7 cellular contexts compared by ENCODE assay signal in genomic region chr6:161694995-161695394, GRCh38.
DNase-seq lines count a peak whose midpoint lies in the region; ATAC-seq and TF ChIP-seq lines count a peak whose summit lies in the region.

No MANE protein-coding gene starts in this region.

- dilution Hi-C loops in mammary epithelial cell (cut with HindIII; ENCODE audit: low sequenced_read_pairs), result no loop called here

- peak; percentile 48 for TF ChIP-seq CTCF in GM12872 (IDR thresholded peaks at IDR 0.05; ENCODE audit: insufficient read depth, low read depth, low read length)
- TF ChIP-seq CTCF in mammary epithelial cell (conservative IDR thresholded peaks at IDR 0.05 in 1 of 2, IDR thresholded peaks at IDR 0.05 in 1 of 2; ENCODE audit: extremely low read depth in 1 of 2, insufficient read depth in 1 of 2, low read depth in 1 of 2, low read length in 2 of 2), result peak; percentile 31 to 58
- peak; percentile 29 for TF ChIP-seq CTCF in progenitor cell of endocrine pancreas (IDR thresholded peaks at IDR 0.05; ENCODE audit: unreplicated experiment)

- no peaks in the 10 kb centered on the region for H3K27me3 ChIP-seq in mammary epithelial cell (ENCODE audit: insufficient read depth, low read length)

- peak; percentile 8 for DNase-seq in KBM-7
- DNase-seq in mammary epithelial cell, result no peak
- DNase-seq in progenitor cell of endocrine pancreas (ENCODE audit: low spot score, unreplicated experiment), result no peak
- no peak for DNase-seq in NCI-H187 (lab: John Stamatoyannopoulos, UW)

- ATAC-seq in HG02678 (IDR thresholded peaks at IDR 0.05; ENCODE audit: unreplicated experiment), result no peak
- no peak for ATAC-seq in GM21390 (IDR thresholded peaks at IDR 0.05; ENCODE audit: unreplicated experiment)

- H3K4me1 ChIP-seq in mammary epithelial cell (ENCODE audit: insufficient read depth, low read length), result no peaks in the 10 kb centered on the region

- H3K36me3 Mint-ChIP-seq in progenitor cell of endocrine pancreas (ENCODE audit: insufficient read depth), result no peaks in the 10 kb centered on the region

- CTCF ChIA-PET in mammary epithelial cell (lab: Charles Lee; ENCODE audit: low non-redundant PET), result interaction anchor here (1.0 kb wide), 1 partner anchor 137 kb away, joined by 6 read pairs; no protein-coding TSS in a partner anchor

- H3K4me1 Mint-ChIP-seq in progenitor cell of endocrine pancreas (ENCODE audit: low read depth), result no peaks in the 10 kb centered on the region

- intact Hi-C loops in mammary epithelial cell (cut with micrococcal nuclease), result loop anchor here (1.0 to 10.0 kb wide), 4 partner anchors 80 to 301 kb away; no protein-coding TSS in a partner anchor

- no peak overlapping the region for H3K4me3 ChIP-seq in mammary epithelial cell (replicated peaks in 1 of 3; ENCODE audit: insufficient read depth in 1 of 3, low read depth in 2 of 3, low read length in 3 of 3)

- no peaks in the 10 kb centered on the region for H3K36me3 ChIP-seq in mammary epithelial cell (ENCODE audit: insufficient read depth, low read length)

- no peaks in the 10 kb centered on the region for H4K20me1 ChIP-seq in mammary epithelial cell (ENCODE audit: insufficient read depth, low read length)

- no peak overlapping the region for H3K27ac Mint-ChIP-seq in progenitor cell of endocrine pancreas

- H3K4me2 ChIP-seq in mammary epithelial cell (ENCODE audit: insufficient read depth, low read depth, low read length), result no peak overlapping the region

- no peak overlapping the region for H3K4me3 Mint-ChIP-seq in progenitor cell of endocrine pancreas (ENCODE audit: low read depth)

- H3K27me3 Mint-ChIP-seq in progenitor cell of endocrine pancreas, result no peaks in the 10 kb centered on the region

- no peak overlapping the region for H3K27ac ChIP-seq in mammary epithelial cell (ENCODE audit: insufficient read depth, low read depth, low read length)

- no peaks in the 10 kb centered on the region for H3K9me3 ChIP-seq in mammary epithelial cell (replicated peaks; ENCODE audit: insufficient read depth, low read length)

- BruUV-seq in mammary epithelial cell (replicated peaks; lab: Mats Ljungman, UMichigan), result no TSS peak

- peaks cover 4% of the 10 kb centered on the region for H3K9me3 Mint-ChIP-seq in progenitor cell of endocrine pancreas (ENCODE audit: low read depth)

- H2AFZ ChIP-seq in mammary epithelial cell (ENCODE audit: low read depth, low read length), result no peak overlapping the region

- 57% methylated on average over 3 of the region's 3 CpGs for WGBS in mammary epithelial cell (ENCODE audit: low coverage, missing lambda C conversion rate)

- H3K79me2 ChIP-seq in mammary epithelial cell (ENCODE audit: insufficient read depth, low read length), result no peaks in the 10 kb centered on the region

- in situ Hi-C loops in KBM-7 (cut with MboI; ENCODE audit: low pct_unique_long_range_greater_than_20kb, low sequenced_read_pairs), result no loop called here
- in situ Hi-C loops in mammary epithelial cell (cut with MboI; ENCODE audit: low sequenced_read_pairs in 2 of 2), result loop anchor here in 1 of 2 donors (10.0 kb wide), 1 partner anchor 290 kb away; no protein-coding TSS in a partner anchor

- H3K9ac ChIP-seq in mammary epithelial cell (ENCODE audit: insufficient read depth, low read length), result no peak overlapping the region
